ENCODE assay signal across 15 cellular contexts in genomic region chr12:70154960-70155589, GRCh38.
DNase-seq lines count a peak whose midpoint lies in the region; ATAC-seq, FAIRE-seq and TF ChIP-seq lines count a peak whose summit lies in the region.
"Had no signal": no experiment of that assay in that cellular context is flagged by ENCODE, and none has a peak within 500 bp of the region (broad histone marks: within the 10 kb centered on the region; RNA-seq: fewer than 3 reads in every experiment).

No MANE protein-coding gene starts in this region.

- peaks cover 0 to 8% of the 10 kb centered on the region in 2 experiments; a peak in 2 of 5 replicates for H3K4me1 ChIP-seq in K562 (replicated peaks in 1 of 2; ENCODE audit: control insufficient read depth in 2 of 2, insufficient read depth in 2 of 2, low read length in 2 of 2)
- no peaks in the 10 kb centered on the region for H3K4me1 ChIP-seq in neuronal stem cell (ENCODE audit: control insufficient read depth in 2 of 2, insufficient read depth in 1 of 2, low read depth in 1 of 2, low read length in 2 of 2)
- H3K4me1 ChIP-seq: gastrocnemius medialis, stomach had no signal

- no TSS peak for BruUV-seq in K562 (replicated peaks; lab: Mats Ljungman, UMichigan)

- H3K18ac ChIP-seq in neuronal stem cell (ENCODE audit: low read length) = no peak overlapping the region

- no peak overlapping the region for H2AFZ ChIP-seq in K562 (ENCODE audit: low read depth, low read length)
- no peak overlapping the region for H2AFZ ChIP-seq in neuronal stem cell (ENCODE audit: low read length)

- H3K27ac ChIP-seq in K562 (ENCODE audit: extremely low read depth, low read depth, low read length) (no peak overlapping the region), neuronal stem cell (replicated peaks; ENCODE audit: low read length) (no peak overlapping the region)
- H3K27ac ChIP-seq: gastrocnemius medialis, stomach had no signal

- TF ChIP-seq EP300 in K562 (IDR thresholded peaks at IDR 0.05; ENCODE audit: low read length) = no peak

- H3K14ac ChIP-seq in neuronal stem cell (ENCODE audit: low read length) = no peak overlapping the region

- H3K4me2 ChIP-seq in K562 (ENCODE audit: insufficient read depth, low read length) (no peak overlapping the region), neuronal stem cell (ENCODE audit: insufficient read depth, low read length, poor library complexity, severe bottlenecking) (no peak overlapping the region)
- H3K4me2 ChIP-seq: SK-N-SH had no signal

- H3K36me3 Mint-ChIP-seq in stimulated activated naive B cell treated with anti-CD40 and anti-IgM and Interleukin-4, amounts not matched to agents 10 μg/mL and 1 μg/mL and 100 μg/mL, for 72 hours = peaks cover 1 to 3% of the 10 kb centered on the region in 2 donors

- FAIRE-seq in K562 (lab: Jason Lieb, UNC) = no peak

- H3K4me1 Mint-ChIP-seq in stimulated activated naive B cell treated with anti-CD40 and anti-IgM and Interleukin-4, amounts not matched to agents 10 μg/mL and 1 μg/mL and 100 μg/mL, for 72 hours = no peaks in the 10 kb centered on the region
- H3K4me1 Mint-ChIP-seq: nephron had no signal

- H3K27me3 ChIP-seq in K562 (ENCODE audit: control insufficient read depth in 2 of 2, insufficient read depth in 2 of 2, low read length in 2 of 2) (no peaks in the 10 kb centered on the region), neuronal stem cell (ENCODE audit: control insufficient read depth in 3 of 3, insufficient read depth in 3 of 3, low read depth in 1 of 3, low read length in 3 of 3) (no peaks in the 10 kb centered on the region)
- H3K27me3 ChIP-seq: gastrocnemius medialis, stomach had no signal

- no peaks in the 10 kb centered on the region for H3K79me1 ChIP-seq in neuronal stem cell (ENCODE audit: low read depth, low read length)

- no peaks in the 10 kb centered on the region for H3K9me1 ChIP-seq in K562 (ENCODE audit: control insufficient read depth, insufficient read depth, low read length)

- H2AK5ac ChIP-seq in neuronal stem cell (ENCODE audit: low read depth, low read length) = no peak overlapping the region

- no peak overlapping the region for H2BK5ac ChIP-seq in neuronal stem cell (ENCODE audit: low read length)

- H3K9me3 Mint-ChIP-seq in stimulated activated naive B cell treated with anti-CD40 and anti-IgM and Interleukin-4, amounts not matched to agents 10 μg/mL and 1 μg/mL and 100 μg/mL, for 72 hours = peaks cover 16 to 18% of the 10 kb centered on the region in 2 donors

- H3K9ac ChIP-seq in K562 (ENCODE audit: insufficient read depth in 1 of 2, low read depth in 2 of 2, low read length in 2 of 2) = no peak overlapping the region
- no peak overlapping the region for H3K9ac ChIP-seq in neuronal stem cell (ENCODE audit: low read depth, low read length, poor library complexity)
- H3K9ac ChIP-seq: SK-N-SH had no signal

- H3K27ac Mint-ChIP-seq in stimulated activated naive B cell treated with anti-CD40 and anti-IgM and Interleukin-4, amounts not matched to agents 10 μg/mL and 1 μg/mL and 100 μg/mL, for 72 hours = no peak overlapping the region
- H3K27ac Mint-ChIP-seq: activated T-cell treated with anti-CD3 and anti-CD28 coated beads, Interleukin-2, amount 50 U/mL, for 24 hours; immature natural killer cell; nephron had no signal

- CTCF ChIA-PET in K562 (lab: Yijun Ruan, JAX; ENCODE audit: low intra/inter-chr PET ratio) = no interaction called here

- no peak overlapping the region for H4K8ac ChIP-seq in neuronal stem cell (ENCODE audit: low read depth, low read length)

- H4K20me1 ChIP-seq in K562 (replicated peaks; ENCODE audit: control insufficient read depth, insufficient read depth, low read length) = no peaks in the 10 kb centered on the region

- no peak overlapping the region for H3K4me3 Mint-ChIP-seq in stimulated activated naive B cell treated with anti-CD40 and anti-IgM and Interleukin-4, amounts not matched to agents 10 μg/mL and 1 μg/mL and 100 μg/mL, for 72 hours
- H3K4me3 Mint-ChIP-seq: activated T-cell treated with anti-CD3 and anti-CD28 coated beads, Interleukin-2, amount 50 U/mL, for 24 hours; immature natural killer cell; nephron had no signal

- POLR2A ChIA-PET in K562 (lab: Yijun Ruan, JAX) = no interaction called here

- no peak overlapping the region for H2BK15ac ChIP-seq in neuronal stem cell (ENCODE audit: low read length)

- no peak for TF ChIP-seq CTCF in K562 (IDR thresholded peaks at IDR 0.05 in 2 of 3, conservative IDR thresholded peaks at IDR 0.05 in 1 of 3; ENCODE audit: insufficient read depth in 2 of 3, low read depth in 1 of 3, low read length in 3 of 3)

- no peak overlapping the region for H3K23ac ChIP-seq in neuronal stem cell (ENCODE audit: low read depth, low read length, poor library complexity)

- peaks cover 5 to 13% of the 10 kb centered on the region in 2 donors for H3K27me3 Mint-ChIP-seq in stimulated activated naive B cell treated with anti-CD40 and anti-IgM and Interleukin-4, amounts not matched to agents 10 μg/mL and 1 μg/mL and 100 μg/mL, for 72 hours

- H3K36me3 ChIP-seq in K562 (ENCODE audit: control insufficient read depth, insufficient read depth, low read length) (no peaks in the 10 kb centered on the region), neuronal stem cell (replicated peaks in 1 of 2; ENCODE audit: control insufficient read depth in 2 of 2, insufficient read depth in 2 of 2, low read length in 2 of 2) (no peaks in the 10 kb centered on the region)
- H3K36me3 ChIP-seq: gastrocnemius medialis, stomach had no signal

- TF ChIP-seq RAD21 in K562 (CRISPR knock-in tag; conservative IDR thresholded peaks at IDR 0.05 in 1 of 2, IDR thresholded peaks at IDR 0.05 in 1 of 2) = no peak

- H3K4me3 ChIP-seq in K562 = no peak overlapping the region
- no peak overlapping the region for H3K4me3 ChIP-seq in neuronal stem cell (ENCODE audit: low read length in 2 of 2)
- H3K4me3 ChIP-seq: gastrocnemius medialis, stomach had no signal

- DNase-seq in NCI-H82 (lab: John Stamatoyannopoulos, UW) (peak; percentile 14), NCI-H82 treated with DMSO at 0.1 percent for 48 hours (lab: John Stamatoyannopoulos, UW; ENCODE audit: unreplicated experiment) (no peak), NAMALWA (ENCODE audit: low spot score) (peak; percentile 42), K562 (ENCODE audit: extremely low read depth in 1 of 4, low spot score in 3 of 4) (no peak), neuronal stem cell (ENCODE audit: low spot score) (peak; percentile 12), mesenteric fat pad (ENCODE audit: low spot score) (no peak)
- DNase-seq in activated CD4-positive, CD25-positive, alpha-beta regulatory T cell (lab: John Stamatoyannopoulos, UW) = no peak
- DNase-seq in stimulated activated naive B cell treated with anti-CD40 and anti-IgM and Interleukin-4, amounts not matched to agents 10 μg/mL and 1 μg/mL and 100 μg/mL, for 72 hours = no peak
- DNase-seq: activated T-cell treated with anti-CD3 and anti-CD28 coated beads, Interleukin-2, amount 50 U/mL, for 24 hours; caudate nucleus; gastrocnemius medialis; immature natural killer cell; SK-N-SH; stomach had no signal

- H3K4ac ChIP-seq in neuronal stem cell (ENCODE audit: low read length) = no peak overlapping the region

- no peak overlapping the region for H4K91ac ChIP-seq in neuronal stem cell (ENCODE audit: low read depth, low read length, poor library complexity)

- no peak overlapping the region for H2BK12ac ChIP-seq in neuronal stem cell (ENCODE audit: low read length)

- in situ Hi-C loops in K562 (cut with MboI) = no loop called here

- intact Hi-C loops in K562 (cut with micrococcal nuclease) = no loop called here

- no peak overlapping the region for H2BK120ac ChIP-seq in neuronal stem cell (ENCODE audit: low read depth, low read length)

- peaks cover 7% of the 10 kb centered on the region for H3K9me3 ChIP-seq in K562 (replicated peaks; ENCODE audit: control insufficient read depth, insufficient read depth, low read depth, low read length)
- H3K9me3 ChIP-seq in neuronal stem cell (replicated peaks in 1 of 2; ENCODE audit: control insufficient read depth in 2 of 2, insufficient read depth in 1 of 2, low read depth in 1 of 2, low read length in 2 of 2) = peaks cover 0 to 24% of the 10 kb centered on the region in 2 donors
- H3K9me3 ChIP-seq: gastrocnemius medialis, SK-N-SH had no signal

- H3K79me2 ChIP-seq in K562 (ENCODE audit: control insufficient read depth, insufficient read depth, low read length) = no peaks in the 10 kb centered on the region

- TF ChIP-seq POLR2A in K562 (conservative IDR thresholded peaks at IDR 0.05) = no peak

- no peak for ATAC-seq in K562
- no peak for ATAC-seq in stimulated activated naive B cell treated with anti-CD40 and anti-IgM and Interleukin-4, amounts not matched to agents 10 μg/mL and 1 μg/mL and 100 μg/mL, for 72 hours (replicated peaks)
- ATAC-seq: gastrocnemius medialis had no signal

TF ChIP-seq in K562, 482 proteins besides CTCF, POLR2A, EP300 and RAD21:
- TF ChIP-seq ZFP36 (IDR thresholded peaks at IDR 0.05; ENCODE audit: low read depth, low read length, partially characterized antibody) (peak; percentile 79), ZBTB49 (CRISPR knock-in tag; IDR thresholded peaks at IDR 0.05; ENCODE audit: borderline replicate concordance) (no peak)
TF ChIP-seq in K562: peak in this region for 1.

Comparison
In these comparisons a context has a peak if more than half of its experiments do, and no peak if none do; other contexts are left out.
1. DNase-seq: peak in NCI-H82 (single experiment), NAMALWA (single experiment) and neuronal stem cell (single experiment); none in NCI-H82 treated with DMSO at 0.1 percent for 48 hours (single experiment), K562 (0 of 4), activated CD4-positive, CD25-positive, alpha-beta regulatory T cell (0 of 4), mesenteric fat pad (single experiment) and stimulated activated naive B cell treated with anti-CD40 and anti-IgM and Interleukin-4, amounts not matched to agents 10 μg/mL and 1 μg/mL and 100 μg/mL, for 72 hours (single experiment).